ENCODE assay signal across 8 cellular contexts in genomic region chr20:44069203-44069931, GRCh38.
DNase-seq lines count a peak whose midpoint lies in the region; ATAC-seq and TF ChIP-seq lines count a peak whose summit lies in the region.

No MANE protein-coding gene starts in this region.

- H3K4me3 Mint-ChIP-seq in GM23338 = no peak overlapping the region

- H3K27ac ChIP-seq in GM23338 (ENCODE audit: low read depth) = no peak overlapping the region

- no peaks in the 10 kb centered on the region for H3K36me3 Mint-ChIP-seq in GM23338 (ENCODE audit: low read depth)

- no peaks in the 10 kb centered on the region for H3K9me3 ChIP-seq in mononuclear cell (ENCODE audit: low read depth, low read length)

- H2AFZ ChIP-seq in GM23338 = no peak overlapping the region

- no peaks in the 10 kb centered on the region for H3K9me3 Mint-ChIP-seq in GM23338

- no peak overlapping the region for H3K27ac Mint-ChIP-seq in GM23338

- DNase-seq in GM10266 (ENCODE audit: extremely low spot score) (peak; percentile 64), GM23338 (ENCODE audit: low spot score) (no peak), SW480 (ENCODE audit: low spot score) (no peak)
- peak; percentile 46 to 59 for DNase-seq in activated CD4-positive, alpha-beta T cell treated with anti-CD3 and anti-CD28 coated beads, Interleukin-2, amount 50 U/mL, for 48 hours

- H4K20me1 ChIP-seq in GM23338 (replicated peaks; ENCODE audit: insufficient read depth) = no peaks in the 10 kb centered on the region

- peaks cover 10% of the 10 kb centered on the region for H3K27me3 Mint-ChIP-seq in GM23338 (ENCODE audit: insufficient read depth, low read depth, poor library complexity)

- H3K4me2 ChIP-seq in GM23338 = no peak overlapping the region

- H3K27me3 ChIP-seq in mononuclear cell (ENCODE audit: insufficient read depth, low read length) (no peaks in the 10 kb centered on the region), GM23338 (ENCODE audit: insufficient read depth) (no peaks in the 10 kb centered on the region)

- H3K4me1 ChIP-seq in mononuclear cell (ENCODE audit: insufficient read depth, low read length) (peaks cover 68% of the 10 kb centered on the region), GM23338 (ENCODE audit: insufficient read depth) (no peaks in the 10 kb centered on the region; the same call in 1 of the 2 replicates)

- H3K36me3 ChIP-seq in GM23338 (ENCODE audit: insufficient read depth) = no peaks in the 10 kb centered on the region

- no peaks in the 10 kb centered on the region for H3K9me2 ChIP-seq in GM23338 (ENCODE audit: insufficient read depth)

- no peaks in the 10 kb centered on the region for H3K79me2 ChIP-seq in GM23338 (replicated peaks; ENCODE audit: insufficient read depth)

- ATAC-seq in HG03135 (IDR thresholded peaks at IDR 0.05; ENCODE audit: unreplicated experiment) (peak; percentile 60), GM23338 (no peak), HG03571 (IDR thresholded peaks at IDR 0.05; ENCODE audit: unreplicated experiment) (no peak), GM21515 (IDR thresholded peaks at IDR 0.05; ENCODE audit: unreplicated experiment) (no peak)

- peak overlapping the region; percentile 15 for H3K4me3 ChIP-seq in mononuclear cell (ENCODE audit: low read length)
- no peak overlapping the region for H3K4me3 ChIP-seq in GM23338

- H3K4me1 Mint-ChIP-seq in GM23338 = peaks cover 24% of the 10 kb centered on the region

- TF ChIP-seq CTCF in GM10266 (IDR thresholded peaks at IDR 0.05; ENCODE audit: control insufficient read depth, insufficient read depth, low read depth, missing control alignments) (no peak), GM23338 (conservative IDR thresholded peaks at IDR 0.05; ENCODE audit: low read depth in 2 of 2) (no peak)

- no peaks in the 10 kb centered on the region for H3F3A ChIP-seq in GM23338 (replicated peaks; ENCODE audit: low read depth)

TF ChIP-seq in GM23338, 12 proteins besides CTCF, POLR2A, EP300 and RAD21:
- TF ChIP-seq ZNF114 (CRISPR knock-in tag; IDR thresholded peaks at IDR 0.05) (no peak), ZNF462 (CRISPR knock-in tag; IDR thresholded peaks at IDR 0.05) (no peak), JUNB (IDR thresholded peaks at IDR 0.05; ENCODE audit: unreplicated experiment) (no peak), CREB1 (CRISPR knock-in tag; IDR thresholded peaks at IDR 0.05; ENCODE audit: low read depth) (no peak), ETS1 (IDR thresholded peaks at IDR 0.05) (no peak), STAT1 (IDR thresholded peaks at IDR 0.05; ENCODE audit: unreplicated experiment) (no peak), POLR2AphosphoS5 (IDR thresholded peaks at IDR 0.05; ENCODE audit: low read depth) (no peak), ZNF331 (CRISPR knock-in tag; IDR thresholded peaks at IDR 0.05; ENCODE audit: low read depth) (no peak)

Comparison
In these comparisons a context has a peak if more than half of its experiments do, and no peak if none do; other contexts are left out.
1. DNase-seq: peak in GM10266 (single experiment) and activated CD4-positive, alpha-beta T cell treated with anti-CD3 and anti-CD28 coated beads, Interleukin-2, amount 50 U/mL, for 48 hours (2 of 2); none in GM23338 (single experiment) and SW480 (single experiment).